In genomic region chr6:10146723-10147451, GRCh38 we compare ENCODE assay signal across 8 cellular contexts.
DNase-seq lines count a peak whose midpoint lies in the region; TF ChIP-seq lines count a peak whose summit lies in the region.

No MANE protein-coding gene starts in this region.

- H3K4me1 Mint-ChIP-seq in activated naive CD4-positive, alpha-beta T cell treated with anti-CD3 and anti-CD28 coated beads, Interleukin-2, amount 10 ng/mL, durations not matched to agents 7 days and 5 days = peaks cover 2% of the 10 kb centered on the region
- peaks cover 12% of the 10 kb centered on the region for H3K4me1 Mint-ChIP-seq in glutamatergic neuron (ENCODE audit: low read depth, unreplicated experiment)

- H3K36me3 ChIP-seq in WERI-Rb-1 (no peaks in the 10 kb centered on the region), sigmoid colon (no peaks in the 10 kb centered on the region)

- H3K27ac Mint-ChIP-seq in activated naive CD4-positive, alpha-beta T cell treated with anti-CD3 and anti-CD28 coated beads, Interleukin-2, amount 10 ng/mL, durations not matched to agents 7 days and 5 days = no peak overlapping the region
- H3K27ac Mint-ChIP-seq in glutamatergic neuron (ENCODE audit: unreplicated experiment) = peak overlapping the region; percentile 35

- no peak for TF ChIP-seq POLR2A in sigmoid colon (IDR thresholded peaks at IDR 0.05)

- no peaks in the 10 kb centered on the region for H3K9me3 Mint-ChIP-seq in activated naive CD4-positive, alpha-beta T cell treated with anti-CD3 and anti-CD28 coated beads, Interleukin-2, amount 10 ng/mL, durations not matched to agents 7 days and 5 days
- H3K9me3 Mint-ChIP-seq in glutamatergic neuron (ENCODE audit: unreplicated experiment) = no peaks in the 10 kb centered on the region

- H3K27ac ChIP-seq in WERI-Rb-1 = no peak overlapping the region
- peak overlapping the region in 2 of 4 donors; percentile 7 to 8 for H3K27ac ChIP-seq in sigmoid colon

- CTCF ChIA-PET in activated naive CD4-positive, alpha-beta T cell treated with anti-CD3 and anti-CD28 coated beads, Interleukin-2, amount 10 ng/mL, durations not matched to agents 7 days and 5 days (lab: Charles Lee) = no interaction called here

- intact Hi-C loops in sigmoid colon (cut with DNase I) = no loop called here

- H3K9me3 ChIP-seq in WERI-Rb-1 (ENCODE audit: severe bottlenecking) (no peaks in the 10 kb centered on the region), sigmoid colon (no peaks in the 10 kb centered on the region)

- peak; percentile 21 for DNase-seq in activated naive CD4-positive, alpha-beta T cell treated with anti-CD3 and anti-CD28 coated beads, Interleukin-2, amount 10 ng/mL, durations not matched to agents 7 days and 5 days
- DNase-seq in activated naive CD4-positive, alpha-beta T cell treated with anti-CD3 and anti-CD28 coated beads, Interleukin-2, amount 50 U/mL, for 16 hours = no peak
- DNase-seq in HCEC 1CT (peak; percentile 22), LHCN-M2 (ENCODE audit: low read depth) (peak; percentile 55), WERI-Rb-1 (peak; percentile 28), glutamatergic neuron (peak; percentile 20), sigmoid colon (no peak), NCI-H2196 (lab: John Stamatoyannopoulos, UW; ENCODE audit: unreplicated experiment) (no peak)

- TF ChIP-seq CTCF in WERI-Rb-1 (IDR thresholded peaks at IDR 0.05; ENCODE audit: low read depth, low read length) = no peak
- no peak for TF ChIP-seq CTCF in glutamatergic neuron (IDR thresholded peaks at IDR 0.05; ENCODE audit: partially characterized antibody, unreplicated experiment)
- TF ChIP-seq CTCF in sigmoid colon (IDR thresholded peaks at IDR 0.05) = no peak

- peak overlapping the region; percentile 26 for H3K4me3 ChIP-seq in WERI-Rb-1 (ENCODE audit: low read depth, low read length)
- peak overlapping the region in 3 of 4 donors; percentile 21 to 44 (median 40) for H3K4me3 ChIP-seq in sigmoid colon

- H3K36me3 Mint-ChIP-seq in activated naive CD4-positive, alpha-beta T cell treated with anti-CD3 and anti-CD28 coated beads, Interleukin-2, amount 10 ng/mL, durations not matched to agents 7 days and 5 days = no peaks in the 10 kb centered on the region
- H3K36me3 Mint-ChIP-seq in glutamatergic neuron (ENCODE audit: unreplicated experiment) = no peaks in the 10 kb centered on the region

- H3K4me3 Mint-ChIP-seq in activated naive CD4-positive, alpha-beta T cell treated with anti-CD3 and anti-CD28 coated beads, Interleukin-2, amount 10 ng/mL, durations not matched to agents 7 days and 5 days = peak overlapping the region; percentile 49
- H3K4me3 Mint-ChIP-seq in glutamatergic neuron (ENCODE audit: unreplicated experiment) = peak overlapping the region; percentile 72

- H3K27me3 ChIP-seq in WERI-Rb-1 (ENCODE audit: insufficient read depth, low read depth, severe bottlenecking) (no peaks in the 10 kb centered on the region), sigmoid colon (no peaks in the 10 kb centered on the region)

- no peaks in the 10 kb centered on the region for H3K4me1 ChIP-seq in sigmoid colon

- WGBS in sigmoid colon, 2 donors = 25 to 49% methylated on average over 5 of the region's 5 CpGs

- no peaks in the 10 kb centered on the region for H3K27me3 Mint-ChIP-seq in activated naive CD4-positive, alpha-beta T cell treated with anti-CD3 and anti-CD28 coated beads, Interleukin-2, amount 10 ng/mL, durations not matched to agents 7 days and 5 days
- no peaks in the 10 kb centered on the region for H3K27me3 Mint-ChIP-seq in glutamatergic neuron (ENCODE audit: unreplicated experiment)

- TF ChIP-seq EP300 in sigmoid colon (IDR thresholded peaks at IDR 0.05) = no peak

Comparison
In these comparisons a context has a peak if more than half of its experiments do, and no peak if none do; other contexts are left out.
1. DNase-seq: peak in activated naive CD4-positive, alpha-beta T cell treated with anti-CD3 and anti-CD28 coated beads, Interleukin-2, amount 10 ng/mL, durations not matched to agents 7 days and 5 days (single experiment), HCEC 1CT (single experiment), LHCN-M2 (single experiment), WERI-Rb-1 (single experiment) and glutamatergic neuron (single experiment); none in activated naive CD4-positive, alpha-beta T cell treated with anti-CD3 and anti-CD28 coated beads, Interleukin-2, amount 50 U/mL, for 16 hours (single experiment), sigmoid colon (single experiment) and NCI-H2196 (single experiment).